6 cellular contexts compared by ENCODE assay signal in genomic region chr9:69823631-69824030, GRCh38. TPM values are rescaled to one million over a fixed set of nuclear protein-coding genes. Genes with fewer than 3 reads are reported as not detected.
"Had no signal": no experiment of that assay in that cellular context is flagged by ENCODE, and none has a peak within 500 bp of the region (broad histone marks: within the 10 kb centered on the region; RNA-seq: fewer than 3 reads in every experiment).

No MANE protein-coding gene starts in this region.

RNA-seq across cellular contexts. Expression of gene CFAP95, which starts 3.0 kb away (rescaled TPM):
- total RNA-seq: M059J, PC-3, Peyer's patch, Right ventricle myocardium superior, SJSA1 had no signal
- polyA plus RNA-seq: SK-N-SH had no signal
